Comparison of ENCODE assay signal across 8 cellular contexts in the genomic region with DNA sequence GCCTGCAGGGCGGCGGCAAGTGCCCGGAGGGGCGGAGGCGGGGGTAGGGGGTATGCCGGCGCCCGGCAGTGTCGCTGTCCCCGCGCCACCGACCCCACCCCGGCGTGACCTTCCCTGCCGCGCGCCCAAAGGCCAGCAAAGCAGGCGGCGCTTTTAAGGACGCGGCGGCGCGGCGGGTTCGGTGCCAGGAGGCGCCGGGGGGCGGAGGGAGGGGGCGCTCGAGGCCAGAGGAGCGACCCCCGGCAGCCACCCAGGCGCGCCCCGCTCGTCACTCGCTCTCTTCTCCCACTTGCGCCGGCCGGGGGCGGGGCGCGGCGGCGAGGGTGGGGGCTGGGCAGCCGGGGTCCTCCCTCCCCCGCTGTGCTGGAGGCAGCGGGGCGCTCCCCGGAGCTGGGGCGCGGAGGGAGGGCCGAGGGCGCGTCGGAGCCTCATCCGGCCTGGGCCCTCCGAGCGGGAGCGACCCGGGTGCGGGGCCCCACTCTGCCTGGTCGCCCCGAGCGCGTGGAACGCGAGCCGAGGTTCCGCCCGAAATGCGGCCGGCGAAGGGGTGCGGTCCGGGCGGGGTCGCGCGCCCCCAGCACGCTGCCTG. TPM values are rescaled to one million over a fixed set of nuclear protein-coding genes. Genes with fewer than 3 reads are reported as not detected.
DNase-seq lines count a peak whose midpoint lies in the region; ATAC-seq, FAIRE-seq and TF ChIP-seq lines count a peak whose summit lies in the region.

No MANE protein-coding gene starts in this region.

- FAIRE-seq in GM12878 (lab: Jason Lieb, UNC) (no peak), keratinocyte (lab: Jason Lieb, UNC) (no peak)

- H3K4me3 Mint-ChIP-seq in stimulated activated naive B cell treated with anti-CD40 and anti-IgM and Interleukin-4, amounts not matched to agents 10 μg/mL and 1 μg/mL and 100 μg/mL, for 72 hours = peak overlapping the region; percentile 84 to 85

- H3K27me3 ChIP-seq in GM12878 (replicated peaks in 1 of 2; ENCODE audit: control insufficient read depth in 2 of 2, insufficient read depth in 2 of 2, low read length in 1 of 2) (peaks cover 15 to 21% of the 10 kb centered on the region in 2 experiments; a peak in 3 of 4 replicates), keratinocyte (ENCODE audit: control insufficient read depth, extremely low read depth, insufficient read depth, low read length) (peaks cover 7% of the 10 kb centered on the region)

- no peak for TF ChIP-seq POLR2A in GM12878 (IDR thresholded peaks at IDR 0.05; ENCODE audit: low read depth, low read length)

- H3K36me3 Mint-ChIP-seq in stimulated activated naive B cell treated with anti-CD40 and anti-IgM and Interleukin-4, amounts not matched to agents 10 μg/mL and 1 μg/mL and 100 μg/mL, for 72 hours = no peaks in the 10 kb centered on the region

- TF ChIP-seq EP300 in GM12878 (IDR thresholded peaks at IDR 0.05; ENCODE audit: borderline replicate concordance in 1 of 2, control insufficient read depth in 1 of 2, low read depth in 2 of 2, low read length in 2 of 2) = no peak

- H3K27ac ChIP-seq in GM12878 (ENCODE audit: control insufficient read depth, insufficient read depth) = no peak overlapping the region
- peak overlapping the region; percentile 31 for H3K27ac ChIP-seq in keratinocyte (ENCODE audit: control insufficient read depth, insufficient read depth, low read length)

- CTCF ChIA-PET in GM12878 (lab: Yijun Ruan, JAX) = no interaction called here
- CTCF ChIA-PET in HEK293T (lab: Yijun Ruan, JAX) = no interaction called here

- H3K9ac ChIP-seq in GM12878 (ENCODE audit: control insufficient read depth, insufficient read depth, low read length) (no peak overlapping the region), keratinocyte (ENCODE audit: control insufficient read depth, extremely low read depth, insufficient read depth, low read length) (peak overlapping the region; percentile 67)

- dilution Hi-C loops in keratinocyte (cut with MboI; ENCODE audit: extremely low pct_ligation_motif_present, low sequenced_read_pairs) = no loop called here

- no peaks in the 10 kb centered on the region for H3K4me1 ChIP-seq in GM12878 (ENCODE audit: control insufficient read depth, insufficient read depth, low read length)
- peaks cover 5% of the 10 kb centered on the region for H3K4me1 ChIP-seq in keratinocyte (ENCODE audit: control insufficient read depth, extremely low read depth, insufficient read depth, low read length)

- H3K79me2 ChIP-seq in GM12878 (ENCODE audit: control insufficient read depth, insufficient read depth, low read length) = no peaks in the 10 kb centered on the region
- no peaks in the 10 kb centered on the region for H3K79me2 ChIP-seq in keratinocyte (ENCODE audit: control insufficient read depth, insufficient read depth, low read length)

- H2AFZ ChIP-seq in GM12878 (ENCODE audit: control insufficient read depth, low read depth, low read length) (peak overlapping the region; percentile 34; the same call in 1 of the 2 replicates), keratinocyte (ENCODE audit: control insufficient read depth, low read length) (peak overlapping the region; percentile 29)

- H3K4me2 ChIP-seq in GM12878 (ENCODE audit: control insufficient read depth, insufficient read depth) (peak overlapping the region; percentile 86), keratinocyte (ENCODE audit: control insufficient read depth, extremely low read depth, insufficient read depth, low read depth, low read length) (peak overlapping the region; percentile 79)

- ATAC-seq in GM12878 = no peak
- peak; percentile 62 to 65 for ATAC-seq in stimulated activated naive B cell treated with anti-CD40 and anti-IgM and Interleukin-4, amounts not matched to agents 10 μg/mL and 1 μg/mL and 100 μg/mL, for 72 hours (replicated peaks)

- peaks cover 47 to 68% of the 10 kb centered on the region in 2 donors for H3K27me3 Mint-ChIP-seq in stimulated activated naive B cell treated with anti-CD40 and anti-IgM and Interleukin-4, amounts not matched to agents 10 μg/mL and 1 μg/mL and 100 μg/mL, for 72 hours

- H3K36me3 ChIP-seq in GM12878 (ENCODE audit: control insufficient read depth in 2 of 2, insufficient read depth in 2 of 2, low read length in 1 of 2) (no peaks in the 10 kb centered on the region), keratinocyte (ENCODE audit: control insufficient read depth in 2 of 2, extremely low read depth in 1 of 2, insufficient read depth in 2 of 2, low read length in 2 of 2) (no peaks in the 10 kb centered on the region)

- no peaks in the 10 kb centered on the region for H3K9me3 Mint-ChIP-seq in stimulated activated naive B cell treated with anti-CD40 and anti-IgM and Interleukin-4, amounts not matched to agents 10 μg/mL and 1 μg/mL and 100 μg/mL, for 72 hours

- RAD21 ChIA-PET in GM12878 (lab: Charles Lee; ENCODE audit: unreplicated experiment) = no interaction called here

- H4K20me1 ChIP-seq in GM12878 (ENCODE audit: control insufficient read depth, insufficient read depth) (no peaks in the 10 kb centered on the region), keratinocyte (ENCODE audit: control insufficient read depth, extremely low read depth, insufficient read depth, low read length) (no peaks in the 10 kb centered on the region)

- H3K9me1 ChIP-seq in keratinocyte (ENCODE audit: control insufficient read depth, extremely low read depth, insufficient read depth, low read length) = no peaks in the 10 kb centered on the region

- TF ChIP-seq RAD21 in GM12878 (IDR thresholded peaks at IDR 0.05; ENCODE audit: insufficient read depth, low read depth, low read length) = no peak

- peaks cover 5 to 10% of the 10 kb centered on the region in 2 donors for H3K4me1 Mint-ChIP-seq in stimulated activated naive B cell treated with anti-CD40 and anti-IgM and Interleukin-4, amounts not matched to agents 10 μg/mL and 1 μg/mL and 100 μg/mL, for 72 hours

- TF ChIP-seq CTCF in GM12878 (IDR thresholded peaks at IDR 0.05 in 2 of 3, conservative IDR thresholded peaks at IDR 0.05 in 1 of 3; ENCODE audit: control insufficient read depth in 2 of 3, extremely low read depth in 1 of 3, insufficient read depth in 1 of 3, low read depth in 3 of 3, low read length in 3 of 3) = no peak
- no peak for TF ChIP-seq CTCF in keratinocyte (optimal IDR thresholded peaks at IDR 0.05 in 1 of 3, IDR thresholded peaks at IDR 0.05 in 1 of 3, conservative IDR thresholded peaks at IDR 0.05 in 1 of 3; ENCODE audit: extremely low read depth in 1 of 3, insufficient read depth in 2 of 3, low read length in 3 of 3)

- H3K9me3 ChIP-seq in GM12878 (replicated peaks; ENCODE audit: control insufficient read depth, insufficient read depth, low read length) (no peaks in the 10 kb centered on the region), keratinocyte (ENCODE audit: control insufficient read depth, low read depth, low read length) (no peaks in the 10 kb centered on the region)

- BruUV-seq in GM12878 (replicated peaks; lab: Mats Ljungman, UMichigan) = no TSS peak

- in situ Hi-C loops in GM12878 (cut with MboI) = no loop called here

- SMC1A ChIA-PET in GM12878 (lab: Charles Lee; ENCODE audit: uncharacterized antibody, unreplicated experiment) = no interaction called here

- peak; percentile 41 for DNase-seq in stimulated activated CD4-positive, alpha-beta T cell treated with anti-CD3 and anti-CD28 coated beads, Interleukin-15, amount 100 ng/mL, for 24 hours
- DNase-seq in stimulated activated CD4-positive, alpha-beta T cell treated with anti-CD3 and anti-CD28 coated beads, Interleukin-12 subunit alpha, Interleukin-12 subunit beta, amount 100 ng/mL, for 4 hours = no peak
- no peak for DNase-seq in GM12878 (ENCODE audit: low read depth, low spot score)
- no peak for DNase-seq in keratinocyte (ENCODE audit: low read depth, low spot score)
- peak; percentile 20 for DNase-seq in stimulated activated naive B cell treated with anti-CD40 and anti-IgM and Interleukin-4, amounts not matched to agents 10 μg/mL and 1 μg/mL and 100 μg/mL, for 72 hours
- DNase-seq in HEK293T (ENCODE audit: extremely low spot score) = no peak
- DNase-seq in NOMO-1 (lab: John Stamatoyannopoulos, UW; ENCODE audit: unreplicated experiment in 2 of 2) = no peak
- no peak for DNase-seq in activated CD8-positive, alpha-beta memory T cell treated with anti-CD3 and anti-CD28 coated beads for 24 hours

- peak overlapping the region; percentile 84 for H3K27ac Mint-ChIP-seq in stimulated activated naive B cell treated with anti-CD40 and anti-IgM and Interleukin-4, amounts not matched to agents 10 μg/mL and 1 μg/mL and 100 μg/mL, for 72 hours

- H3K4me3 ChIP-seq in GM12878 (peak overlapping the region; percentile 58; the same call in 1 of the 2 replicates), keratinocyte (ENCODE audit: control insufficient read depth in 2 of 3, extremely low read depth in 1 of 3, insufficient read depth in 2 of 3, low read depth in 1 of 3, low read length in 3 of 3) (peak overlapping the region; percentile 57 to 78 (median 62))

- WGBS in GM12878 (ENCODE audit: insufficient coverage, insufficient replicate concordance, low lambda C conversion rate, missing lambda C conversion rate) = 7% methylated on average over 45 of the region's 82 CpGs

- intact Hi-C loops in GM12878 (cut with micrococcal nuclease; ENCODE audit: unreplicated experiment) = no loop called here

- POLR2A ChIA-PET in GM12878 (lab: Charles Lee) = no interaction called here
- POLR2A ChIA-PET in HEK293T (lab: Yijun Ruan, JAX) = no interaction called here

RNA-seq across cellular contexts. Expression of gene BAHCC1, which starts 8.5 kb away (rescaled TPM):
- 0.32 and 0.84 TPM in 2 replicates for total RNA-seq in GM12878 (2013; cell fraction: nucleolus; rRNA removed)
- total RNA-seq in GM12878 (2014; rRNA removed) (under 0.01 TPM in 1 of 2 replicates, not detected in the other), GM12878 (2014; rRNA removed; fragmentation: Illumina TruSeq; extraction: Trizol) (not detected in 2 replicates), GM12878 (2021) (0.10 and 0.45 TPM in 2 replicates)
- polyA plus RNA-seq in GM12878 (2011; ENCODE audit: low read depth) = not detected
- polyA plus RNA-seq in GM12878 (2011; rRNA removed) (0.12 TPM in 1 of 2 replicates, not detected in the other), GM12878 (2014; fragmentation: Illumina TruSeq; extraction: Trizol) (not detected in 2 replicates), GM12878 (2014; fragmentation: Nextera tagmentation; extraction: Ambion mirVana) (not detected), GM12878 (2014; rRNA removed) (0.03 TPM in 2 replicates), GM12878 (2016; fragmentation: Nextera tagmentation; extraction: Ambion mirVana) (under 1 TPM in 1 of 2 experiments, not detected in 1; 0.14 TPM), keratinocyte (0.52 to 1.0 TPM (median 0.80 TPM) in 3 replicates)
- polyA plus RNA-seq in GM12878 (2011; cell fraction: cytosol; rRNA removed) = 0.01 and 0.07 TPM in 2 replicates
- polyA plus RNA-seq in GM12878 (2011; cell fraction: nucleus; rRNA removed) = 0.32 and 0.75 TPM in 2 replicates
- 0.03 and 0.07 TPM in 2 replicates for polyA plus RNA-seq in GM12878 (2012)
- polyA minus RNA-seq in GM12878 (2011; rRNA and poly(A)+ RNA removed) = 0.10 TPM in 1 of 2 replicates, not detected in the other
- not detected in 2 replicates for polyA minus RNA-seq in GM12878 (2011; cell fraction: cytosol; rRNA and poly(A)+ RNA removed)
- 0.48 and 0.67 TPM in 2 replicates for polyA minus RNA-seq in GM12878 (2011; cell fraction: nucleus; rRNA and poly(A)+ RNA removed)
- polyA plus RNA-seq in keratinocyte (2011; ENCODE audit: low read depth) = 0.74 TPM
- polyA plus RNA-seq in keratinocyte (2011; cell fraction: cytosol; rRNA removed) = 0.13 and 0.88 TPM in 2 replicates
- polyA plus RNA-seq in keratinocyte (2011; cell fraction: nucleus; rRNA removed) = 3.0 and 5.1 TPM in 2 replicates
- 0.85 and 2.5 TPM in 2 replicates for polyA plus RNA-seq in keratinocyte (2012; ENCODE audit: low replicate concordance)
- 0.99 to 4.3 TPM (median 1.3 TPM) in 3 replicates for polyA minus RNA-seq in keratinocyte
- 0.96 TPM for polyA minus RNA-seq in keratinocyte (2011; cell fraction: cytosol; rRNA and poly(A)+ RNA removed)
- polyA minus RNA-seq in keratinocyte (2011; cell fraction: nucleus; rRNA and poly(A)+ RNA removed) = 4.7 and 6.7 TPM in 2 replicates

Comparison
In these comparisons a context has a peak if more than half of its experiments do, and no peak if none do; other contexts are left out.
1. DNase-seq: peak in stimulated activated CD4-positive, alpha-beta T cell treated with anti-CD3 and anti-CD28 coated beads, Interleukin-15, amount 100 ng/mL, for 24 hours (single experiment) and stimulated activated naive B cell treated with anti-CD40 and anti-IgM and Interleukin-4, amounts not matched to agents 10 μg/mL and 1 μg/mL and 100 μg/mL, for 72 hours (single experiment); none in stimulated activated CD4-positive, alpha-beta T cell treated with anti-CD3 and anti-CD28 coated beads, Interleukin-12 subunit alpha, Interleukin-12 subunit beta, amount 100 ng/mL, for 4 hours (single experiment), GM12878 (single experiment), keratinocyte (single experiment), HEK293T (single experiment), NOMO-1 (0 of 2) and activated CD8-positive, alpha-beta memory T cell treated with anti-CD3 and anti-CD28 coated beads for 24 hours (single experiment).